34 cellular contexts compared by ENCODE assay signal in genomic region chr5:32638309-32638708, GRCh38.
"Had no signal": no experiment of that assay in that cellular context is flagged by ENCODE, and none has a peak within 500 bp of the region (broad histone marks: within the 10 kb centered on the region; RNA-seq: fewer than 3 reads in every experiment).

No MANE protein-coding gene starts in this region.

- ATAC-seq: activated CD4-positive, CD25-positive, alpha-beta regulatory T cell treated with anti-CD3 and anti-CD28 coated beads, Interleukin-2, amount 50 U/mL, for 24 hours; activated CD8-positive, alpha-beta memory T cell treated with anti-CD3 and anti-CD28 coated beads, Interleukin-2, amount 10 ng/mL, durations not matched to agents 7 days and 5 days; activated naive CD8-positive, alpha-beta T cell treated with anti-CD3 and anti-CD28 coated beads, Interleukin-2, amount 50 U/mL, for 24 hours; Panc1; WTC11 had no signal

- H3K27ac ChIP-seq: SJSA1 had no signal

- H3K27me3 ChIP-seq: SJSA1 had no signal

- H3K9me3 ChIP-seq: SJSA1, SK-N-SH had no signal

- H3K27ac Mint-ChIP-seq: activated CD4-positive, alpha-beta memory T cell treated with anti-CD3 and anti-CD28 coated beads, Interleukin-2, amount 10 ng/mL, durations not matched to agents 7 days and 5 days; activated CD8-positive, alpha-beta memory T cell treated with anti-CD3 and anti-CD28 coated beads, Interleukin-2, amount 10 ng/mL, durations not matched to agents 7 days and 5 days; activated naive CD4-positive, alpha-beta T cell treated with anti-CD3 and anti-CD28 coated beads, Interleukin-2, amount 10 ng/mL, durations not matched to agents 7 days and 5 days; activated naive CD8-positive, alpha-beta T cell; activated naive CD8-positive, alpha-beta T cell treated with anti-CD3 and anti-CD28 coated beads, Interleukin-2, amount 50 U/mL, for 24 hours; brain; T-helper 1 cell treated with Interleukin-12 subunit alpha and Interleukin-12 subunit beta and Interleukin-4 antibody, amounts not matched to agents 30 μg/mL and 1 μg/mL, for 36 hours; T-helper 2 cell treated with Interferon-gamma antibody and Interleukin-4, amounts not matched to agents 5 μg/mL and 100 μg/mL, for 36 hours; WTC11 had no signal

- H3K9me3 Mint-ChIP-seq: activated CD4-positive, alpha-beta memory T cell treated with anti-CD3 and anti-CD28 coated beads, Interleukin-2, amount 10 ng/mL, durations not matched to agents 7 days and 5 days; activated naive CD4-positive, alpha-beta T cell treated with anti-CD3 and anti-CD28 coated beads, Interleukin-2, amount 10 ng/mL, durations not matched to agents 7 days and 5 days; activated naive CD8-positive, alpha-beta T cell treated with anti-CD3 and anti-CD28 coated beads, Interleukin-2, amount 50 U/mL, for 24 hours; T-helper 1 cell treated with Interleukin-12 subunit alpha and Interleukin-12 subunit beta and Interleukin-4 antibody, amounts not matched to agents 30 μg/mL and 1 μg/mL, for 36 hours; T-helper 2 cell treated with Interferon-gamma antibody and Interleukin-4, amounts not matched to agents 5 μg/mL and 100 μg/mL, for 36 hours; WTC11 had no signal

- H3K27me3 Mint-ChIP-seq: activated CD8-positive, alpha-beta memory T cell treated with anti-CD3 and anti-CD28 coated beads, Interleukin-2, amount 10 ng/mL, durations not matched to agents 7 days and 5 days; activated naive CD4-positive, alpha-beta T cell treated with anti-CD3 and anti-CD28 coated beads, Interleukin-2, amount 10 ng/mL, durations not matched to agents 7 days and 5 days; activated naive CD8-positive, alpha-beta T cell; activated naive CD8-positive, alpha-beta T cell treated with anti-CD3 and anti-CD28 coated beads, Interleukin-2, amount 50 U/mL, for 24 hours had no signal

- DNase-seq: activated CD4-positive, alpha-beta memory T cell treated with anti-CD3 and anti-CD28 coated beads, Interleukin-2, amount 10 ng/mL, durations not matched to agents 7 days and 5 days; activated CD4-positive, alpha-beta T cell treated with anti-CD3 and anti-CD28 coated beads for 4 hours; activated CD8-positive, alpha-beta memory T cell treated with anti-CD3 and anti-CD28 coated beads for 24 hours; activated CD8-positive, alpha-beta memory T cell treated with anti-CD3 and anti-CD28 coated beads, Interleukin-2, amount 10 ng/mL, durations not matched to agents 7 days and 5 days; activated CD8-positive, alpha-beta memory T cell treated with anti-CD3 and anti-CD28 coated beads, Interleukin-2, amount 50 U/mL, for 48 hours; activated effector memory CD4-positive, alpha-beta T cell treated with Interleukin-2 at 50 U/mL for 16 hours; activated naive CD4-positive, alpha-beta T cell treated with anti-CD3 and anti-CD28 coated beads, Interleukin-2, amount 10 ng/mL, durations not matched to agents 7 days and 5 days; activated naive CD8-positive, alpha-beta T cell treated with anti-CD3 and anti-CD28 coated beads, Interleukin-2, amount 50 U/mL, for 24 hours; activated T-cell treated with anti-CD3 and anti-CD28 coated beads, Interleukin-2, amount 50 U/mL, for 48 hours; anterior cingulate cortex; central memory CD4-positive, alpha-beta T cell; Kasumi-1; KG1; MM.1S; MV-4-11; NCI-H1092; NCI-H1436 treated with DMSO at 0.1 percent for 48 hours; NCI-H187; NCI-H2029 treated with DMSO at 0.1 percent for 48 hours; NCI-H2107; NCI-H2171; NCI-H510A; NCI-H526 treated with DMSO at 0.1 percent for 48 hours; NCI-H774; SHP77 treated with DMSO at 0.1 percent for 48 hours; SK-N-SH had no signal

- H3K4me3 Mint-ChIP-seq: activated CD4-positive, alpha-beta memory T cell treated with anti-CD3 and anti-CD28 coated beads, Interleukin-2, amount 10 ng/mL, durations not matched to agents 7 days and 5 days; activated CD8-positive, alpha-beta memory T cell treated with anti-CD3 and anti-CD28 coated beads, Interleukin-2, amount 10 ng/mL, durations not matched to agents 7 days and 5 days; activated naive CD4-positive, alpha-beta T cell treated with anti-CD3 and anti-CD28 coated beads, Interleukin-2, amount 10 ng/mL, durations not matched to agents 7 days and 5 days; activated naive CD8-positive, alpha-beta T cell; activated naive CD8-positive, alpha-beta T cell treated with anti-CD3 and anti-CD28 coated beads, Interleukin-2, amount 50 U/mL, for 24 hours; brain; T-helper 1 cell treated with Interleukin-12 subunit alpha and Interleukin-12 subunit beta and Interleukin-4 antibody, amounts not matched to agents 30 μg/mL and 1 μg/mL, for 36 hours; T-helper 2 cell treated with Interferon-gamma antibody and Interleukin-4, amounts not matched to agents 5 μg/mL and 100 μg/mL, for 36 hours; WTC11 had no signal

- H3K4me1 Mint-ChIP-seq: activated naive CD4-positive, alpha-beta T cell treated with anti-CD3 and anti-CD28 coated beads, Interleukin-2, amount 10 ng/mL, durations not matched to agents 7 days and 5 days; activated naive CD8-positive, alpha-beta T cell treated with anti-CD3 and anti-CD28 coated beads, Interleukin-2, amount 50 U/mL, for 24 hours; brain; WTC11 had no signal

- H3K36me3 ChIP-seq: SJSA1 had no signal

- H3K4me3 ChIP-seq: SJSA1 had no signal

- H3K36me3 Mint-ChIP-seq: activated CD8-positive, alpha-beta memory T cell treated with anti-CD3 and anti-CD28 coated beads, Interleukin-2, amount 10 ng/mL, durations not matched to agents 7 days and 5 days; activated naive CD4-positive, alpha-beta T cell treated with anti-CD3 and anti-CD28 coated beads, Interleukin-2, amount 10 ng/mL, durations not matched to agents 7 days and 5 days; activated naive CD8-positive, alpha-beta T cell; brain; WTC11 had no signal
